ENCODE assay signal across 9 cellular contexts in genomic region chr3:65732060-65732933, GRCh38.
DNase-seq lines count a peak whose midpoint lies in the region; ATAC-seq and TF ChIP-seq lines count a peak whose summit lies in the region.
"Had no signal": no experiment of that assay in that cellular context is flagged by ENCODE, and none has a peak within 500 bp of the region (broad histone marks: within the 10 kb centered on the region; RNA-seq: fewer than 3 reads in every experiment).

No MANE protein-coding gene starts in this region.

- H3K27ac ChIP-seq in HCT116 (ENCODE audit: low read depth, low read length) (no peak overlapping the region), neural cell (ENCODE audit: low read length) (no peak overlapping the region)
- H3K27ac ChIP-seq: neutrophil had no signal

- H3K27me3 ChIP-seq in HCT116 (ENCODE audit: insufficient read depth, low read length) (no peaks in the 10 kb centered on the region), neural cell (ENCODE audit: insufficient read depth, low read depth, low read length) (no peaks in the 10 kb centered on the region)
- H3K27me3 ChIP-seq: neutrophil had no signal

- peak; percentile 67 for DNase-seq in AG08396 (ENCODE audit: low spot score)
- DNase-seq in HCT116 (ENCODE audit: low read depth, low spot score), result peak; percentile 29
- DNase-seq in Kasumi-1 (lab: John Stamatoyannopoulos, UW), result peak; percentile 37 to 65
- peak; percentile 73 for DNase-seq in fibroblast of mammary gland (ENCODE audit: low read depth)
- DNase-seq in stimulated activated CD4-positive, alpha-beta T cell treated with anti-CD3 and anti-CD28 coated beads, Interleukin-12 subunit alpha, Interleukin-12 subunit beta, amount 100 ng/mL, for 4 hours, result no peak

- POLR2A ChIA-PET in HCT116 (lab: Charles Lee), result no interaction called here

- H3K4me3 ChIP-seq in HCT116 (replicated peaks in 1 of 2; ENCODE audit: low read depth in 1 of 2, low read length in 2 of 2), result no peak overlapping the region
- H3K4me3 ChIP-seq in fibroblast of mammary gland (ENCODE audit: control insufficient read depth, low read depth, low read length), result no peak overlapping the region
- peak overlapping the region; percentile 17 for H3K4me3 ChIP-seq in neural cell (ENCODE audit: low read length)

- no peaks in the 10 kb centered on the region for H3K4me1 ChIP-seq in HCT116 (ENCODE audit: control insufficient read depth in 1 of 2, insufficient read depth in 2 of 2, low read length in 2 of 2)

- H3K4me2 ChIP-seq in HCT116 (ENCODE audit: low read length), result peak overlapping the region; percentile 4; the same call in 1 of the 2 replicates
- peak overlapping the region; percentile 50 for H3K4me2 ChIP-seq in neural cell (ENCODE audit: low read length)

- H3K36me3 ChIP-seq in HCT116 (ENCODE audit: control insufficient read depth in 1 of 2, insufficient read depth in 2 of 2, low read length in 2 of 2), result no peaks in the 10 kb centered on the region
- no peaks in the 10 kb centered on the region for H3K36me3 ChIP-seq in neural cell (ENCODE audit: insufficient read depth, low read length)
- H3K36me3 ChIP-seq: neutrophil had no signal

- H4K20me1 ChIP-seq in HCT116 (ENCODE audit: insufficient read depth) (no peaks in the 10 kb centered on the region; the same call in 1 of the 2 replicates), neural cell (ENCODE audit: insufficient read depth) (no peaks in the 10 kb centered on the region)

- no peaks in the 10 kb centered on the region for H3K9me2 ChIP-seq in HCT116 (ENCODE audit: insufficient read depth)
- no peaks in the 10 kb centered on the region for H3K9me2 ChIP-seq in neural cell (ENCODE audit: insufficient read depth, low read length)

- CTCF ChIA-PET in HCT116 (lab: Charles Lee), result interaction anchor here (0.6 to 2.4 kb wide), 8 partner anchors 9 to 470 kb away, joined by 3 to 7 read pairs (median 4); no protein-coding TSS in a partner anchor

- ATAC-seq in HCT116 (peak; percentile 95), SK-N-SH treated with all-trans-retinoic acid at 6 μM for 48 hours (peak; percentile 78)

- no TSS peak for BruUV-seq in HCT116 (replicated peaks; lab: Mats Ljungman, UMichigan)

- H3F3A ChIP-seq in neural cell (ENCODE audit: insufficient read depth, low read length, poor library complexity, severe bottlenecking), result no peaks in the 10 kb centered on the region

- TF ChIP-seq CTCF in GM12872 (IDR thresholded peaks at IDR 0.05; ENCODE audit: insufficient read depth, low read depth, low read length), result peak; percentile 75
- peak; percentile 53 to 84 (median 75); a peak in 5 of 6 replicates for TF ChIP-seq CTCF in HCT116 (IDR thresholded peaks at IDR 0.05 in 2 of 3, conservative IDR thresholded peaks at IDR 0.05 in 1 of 3; ENCODE audit: borderline replicate concordance in 1 of 3, insufficient read depth in 1 of 3, low read depth in 2 of 3, low read length in 2 of 3)
- TF ChIP-seq CTCF in fibroblast of mammary gland (conservative IDR thresholded peaks at IDR 0.05; ENCODE audit: control insufficient read depth, insufficient read depth, low read depth, low read length), result peak; percentile 91
- peak; percentile 86 for TF ChIP-seq CTCF in neural cell (IDR thresholded peaks at IDR 0.05; ENCODE audit: poor library complexity, severe bottlenecking)

- TF ChIP-seq RAD21 in HCT116 (IDR thresholded peaks at IDR 0.05; ENCODE audit: low read depth) (peak; percentile 62), neural cell (conservative IDR thresholded peaks at IDR 0.05) (peak; percentile 90)

- H2AFZ ChIP-seq in HCT116 (ENCODE audit: low read depth, low read length, poor library complexity, severe bottlenecking) (no peak overlapping the region), neural cell (ENCODE audit: low read depth, low read length) (no peak overlapping the region)

- RAD21 ChIA-PET in HCT116 (lab: Charles Lee; ENCODE audit: low non-redundant PET in 1 of 2, low total read pairs in 2 of 2, uncharacterized antibody in 2 of 2, unreplicated experiment in 2 of 2), result interaction anchor here in 1 of 2 experiments (1.0 kb wide), 1 partner anchor 293 kb away, joined by 3 read pairs; no protein-coding TSS in a partner anchor

- no peak for TF ChIP-seq EP300 in neural cell (conservative IDR thresholded peaks at IDR 0.05; ENCODE audit: poor library complexity, severe bottlenecking)

- intact Hi-C loops in HCT116 (cut with micrococcal nuclease), result loop anchor here (5.0 kb wide), 2 partner anchors 295 to 390 kb away; no protein-coding TSS in a partner anchor

- H3K9ac ChIP-seq in HCT116 (ENCODE audit: low read length), result no peak overlapping the region
- no peak overlapping the region for H3K9ac ChIP-seq in neural cell (ENCODE audit: low read length)

- H3K9me3 ChIP-seq in HCT116 (ENCODE audit: control insufficient read depth in 1 of 2, insufficient read depth in 1 of 2, low read depth in 1 of 2, low read length in 2 of 2) (no peaks in the 10 kb centered on the region), neural cell (ENCODE audit: low read length) (no peaks in the 10 kb centered on the region)
- H3K9me3 ChIP-seq: neutrophil had no signal

- H3K79me2 ChIP-seq in HCT116 (ENCODE audit: insufficient read depth, low read length) (no peaks in the 10 kb centered on the region; the same call in 1 of the 2 replicates), neural cell (replicated peaks; ENCODE audit: insufficient read depth, low read length) (no peaks in the 10 kb centered on the region)

- no peak for TF ChIP-seq POLR2A in HCT116 (IDR thresholded peaks at IDR 0.05; ENCODE audit: borderline replicate concordance, extremely low read depth, insufficient read depth, insufficient read length)

TF ChIP-seq in HCT116, 20 proteins besides CTCF, POLR2A, EP300 and RAD21 (continues in another document):
- TF ChIP-seq SRF (IDR thresholded peaks at IDR 0.05; ENCODE audit: low read depth) (no peak), JUND (IDR thresholded peaks at IDR 0.05) (no peak), FOSL1 (IDR thresholded peaks at IDR 0.05; ENCODE audit: low read depth) (no peak), ELF1 (IDR thresholded peaks at IDR 0.05; ENCODE audit: borderline replicate concordance, low read depth) (no peak), TCF7L2 (IDR thresholded peaks at IDR 0.05; ENCODE audit: borderline replicate concordance, extremely low read depth, insufficient read depth, insufficient read length) (no peak)

TF ChIP-seq in SK-N-SH treated with all-trans-retinoic acid at 6 μM for 48 hours, 23 proteins besides CTCF, POLR2A, EP300 and RAD21:
- TF ChIP-seq ZNF70 (CRISPR knock-in tag; IDR thresholded peaks at IDR 0.05), result no peak
- no peak for TF ChIP-seq OSR1 (CRISPR knock-in tag; IDR thresholded peaks at IDR 0.05)
- no peak for TF ChIP-seq BACH2 (CRISPR knock-in tag; IDR thresholded peaks at IDR 0.05; ENCODE audit: borderline replicate concordance)
- TF ChIP-seq ZNF565 (CRISPR knock-in tag; conservative IDR thresholded peaks at IDR 0.05; ENCODE audit: low read depth), result no peak
- no peak for TF ChIP-seq ARNTL (CRISPR knock-in tag; IDR thresholded peaks at IDR 0.05; ENCODE audit: borderline replicate concordance, low read depth)
- no peak for TF ChIP-seq ZNF8 (CRISPR knock-in tag; IDR thresholded peaks at IDR 0.05)
- no peak for TF ChIP-seq ESRRG (CRISPR knock-in tag; IDR thresholded peaks at IDR 0.05)
- TF ChIP-seq PPARA (CRISPR knock-in tag; IDR thresholded peaks at IDR 0.05; ENCODE audit: borderline replicate concordance), result no peak
- no peak for TF ChIP-seq TCF4 (CRISPR knock-in tag; IDR thresholded peaks at IDR 0.05; ENCODE audit: borderline replicate concordance)
- TF ChIP-seq ZFP3 (CRISPR knock-in tag; IDR thresholded peaks at IDR 0.05), result no peak
- TF ChIP-seq SNAI2 (CRISPR knock-in tag; IDR thresholded peaks at IDR 0.05), result no peak

TF ChIP-seq in neural cell, 6 proteins besides CTCF, POLR2A, EP300 and RAD21:
- TF ChIP-seq SMC3 (conservative IDR thresholded peaks at IDR 0.05; ENCODE audit: poor library complexity), result peak; percentile 88
- TF ChIP-seq TAF1 (IDR thresholded peaks at IDR 0.05; ENCODE audit: low read depth), result no peak
